Comparison of ENCODE assay signal across 8 cellular contexts in the genomic region with DNA sequence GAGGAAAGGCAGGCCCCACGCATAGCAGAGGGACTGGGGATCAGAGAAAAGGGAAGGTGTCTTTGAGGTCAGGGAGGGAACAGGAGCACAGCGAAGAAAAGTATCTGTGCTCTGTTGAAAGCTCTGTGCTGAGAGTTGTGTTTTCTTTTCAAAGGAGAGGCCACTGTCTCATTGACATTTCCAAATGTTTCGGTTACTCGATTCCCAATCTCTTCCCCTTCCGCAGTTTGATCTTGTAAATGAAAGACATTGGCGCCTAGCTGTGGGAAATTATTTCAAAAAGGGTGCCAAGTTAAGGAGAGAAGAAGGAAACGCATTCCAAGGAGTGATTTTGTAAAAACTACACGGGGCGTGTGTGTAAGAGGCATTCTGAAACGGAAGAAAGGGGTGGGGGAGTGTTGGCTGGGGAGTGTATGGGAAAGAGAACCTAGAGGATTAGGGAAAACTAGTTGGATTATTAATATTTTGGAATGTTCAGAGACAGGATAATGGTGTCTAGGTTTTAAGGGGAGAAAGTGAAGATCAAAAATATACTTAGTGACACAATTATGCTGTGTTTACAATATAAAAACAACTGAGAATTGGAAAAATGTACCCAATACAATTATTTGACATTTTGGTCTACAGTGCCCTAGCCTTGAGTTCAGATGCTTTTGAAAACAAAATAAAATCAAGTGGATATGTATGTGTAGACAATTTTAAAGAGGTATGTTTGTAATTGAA. TPM values are rescaled to one million over a fixed set of nuclear protein-coding genes. Genes with fewer than 3 reads are reported as not detected.
DNase-seq lines count a peak whose midpoint lies in the region; ATAC-seq and TF ChIP-seq lines count a peak whose summit lies in the region.

No MANE protein-coding gene starts in this region.

- H3K9me3 Mint-ChIP-seq in activated naive CD8-positive, alpha-beta T cell (ENCODE audit: low read depth) = no peaks in the 10 kb centered on the region

- peak overlapping the region; percentile 97 for H3K4me3 Mint-ChIP-seq in activated naive CD8-positive, alpha-beta T cell

- H3K9me3 ChIP-seq in hepatocyte (ENCODE audit: low read depth) = no peaks in the 10 kb centered on the region

- H3K4me2 ChIP-seq in hepatocyte = peak overlapping the region; percentile 72

- no peaks in the 10 kb centered on the region for H3K36me3 ChIP-seq in hepatocyte (replicated peaks; ENCODE audit: insufficient read depth, low read depth)

- DNase-seq in NCI-H526 treated with DMSO at 0.1 percent for 48 hours (lab: John Stamatoyannopoulos, UW) = peak; percentile 19
- DNase-seq in NCI-H526 (lab: John Stamatoyannopoulos, UW) = no peak
- peak; percentile 19 for DNase-seq in hepatocyte (ENCODE audit: low spot score)
- DNase-seq in activated effector memory CD4-positive, alpha-beta T cell treated with anti-CD3 and anti-CD28 coated beads, Interleukin-2, amount 50 U/mL, for 16 hours = no peak
- DNase-seq in NCI-H1436 treated with DMSO at 0.1 percent for 48 hours (lab: John Stamatoyannopoulos, UW) = no peak

- peak overlapping the region; percentile 65 for H2AFZ ChIP-seq in hepatocyte

- ATAC-seq in HG03439 (IDR thresholded peaks at IDR 0.05; ENCODE audit: unreplicated experiment) = peak; percentile 5

- peak overlapping the region; percentile 56 for H3K4me3 ChIP-seq in hepatocyte
- peak overlapping the region; percentile 73 to 99 (median 94) for H3K4me3 ChIP-seq in skin epidermis

- no peaks in the 10 kb centered on the region for H3K27me3 Mint-ChIP-seq in activated naive CD8-positive, alpha-beta T cell

- H3K27me3 ChIP-seq in hepatocyte = no peaks in the 10 kb centered on the region

- H3K79me2 ChIP-seq in hepatocyte = peaks cover 55% of the 10 kb centered on the region

- H3K27ac Mint-ChIP-seq in activated naive CD8-positive, alpha-beta T cell = peak overlapping the region; percentile 24

- TF ChIP-seq CTCF in hepatocyte (IDR thresholded peaks at IDR 0.05; ENCODE audit: poor library complexity) = no peak

- peak overlapping the region; percentile 78 for H3K27ac ChIP-seq in hepatocyte
- H3K27ac ChIP-seq in skin epidermis = peak overlapping the region; percentile 31 to 95 (median 92)

- H3K9me2 ChIP-seq in hepatocyte (replicated peaks; ENCODE audit: insufficient read depth) = no peaks in the 10 kb centered on the region

- H3K36me3 Mint-ChIP-seq in activated naive CD8-positive, alpha-beta T cell = peaks cover 7% of the 10 kb centered on the region

- H3K4me1 Mint-ChIP-seq in activated naive CD8-positive, alpha-beta T cell (ENCODE audit: low read depth) = peaks cover 45% of the 10 kb centered on the region

- peaks cover 6% of the 10 kb centered on the region for H4K20me1 ChIP-seq in hepatocyte (ENCODE audit: insufficient read depth, poor library complexity, severe bottlenecking)

- WGBS in hepatocyte (ENCODE audit: low lambda C conversion rate, missing lambda C conversion rate) = 3% methylated on average over 9 of the region's 10 CpGs

- peaks cover 19% of the 10 kb centered on the region for H3K4me1 ChIP-seq in hepatocyte (ENCODE audit: insufficient read depth)

RNA-seq across cellular contexts. Expression of a gene that starts 0.7 kb away (rescaled TPM):
- total RNA-seq in hepatocyte = 25.1 and 29.0 TPM in 2 replicates
- polyA plus RNA-seq in hepatocyte = 7.2 and 8.0 TPM in 2 replicates

RNA-seq across cellular contexts. Expression of a gene that starts 19.9 kb away (rescaled TPM):
- total RNA-seq in hepatocyte = 18.8 and 31.1 TPM in 2 replicates
- 19.6 and 20.1 TPM in 2 replicates for polyA plus RNA-seq in hepatocyte

Comparison
In these comparisons a context has a peak if more than half of its experiments do, and no peak if none do; other contexts are left out.
1. DNase-seq: peak in NCI-H526 treated with DMSO at 0.1 percent for 48 hours (single experiment) and hepatocyte (single experiment); none in NCI-H526 (0 of 2), activated effector memory CD4-positive, alpha-beta T cell treated with anti-CD3 and anti-CD28 coated beads, Interleukin-2, amount 50 U/mL, for 16 hours (single experiment) and NCI-H1436 treated with DMSO at 0.1 percent for 48 hours (single experiment).